30 cellular contexts compared by ENCODE assay signal in the genomic region with DNA sequence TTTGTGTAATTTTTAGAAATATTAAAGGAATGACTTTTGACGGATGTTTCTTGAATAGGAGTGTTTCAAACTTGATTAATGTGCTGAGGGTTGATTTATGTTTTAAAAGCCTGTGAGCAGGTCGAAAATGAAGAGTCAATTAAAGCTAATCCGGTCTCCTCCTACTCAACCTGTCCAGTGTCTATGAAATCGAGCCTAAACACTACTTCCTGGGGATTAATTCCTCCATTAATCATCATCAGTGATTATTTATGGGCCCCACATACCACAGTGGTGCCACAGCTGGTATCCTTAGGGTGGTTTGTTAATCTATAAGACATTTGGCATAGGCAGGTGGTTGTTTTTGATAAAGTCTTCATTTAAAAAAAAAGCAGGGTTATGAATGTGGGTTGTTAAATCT.
"Had no signal": no experiment of that assay in that cellular context is flagged by ENCODE, and none has a peak within 500 bp of the region (broad histone marks: within the 10 kb centered on the region; RNA-seq: fewer than 3 reads in every experiment).

No MANE protein-coding gene starts in this region.

- H3K4me1 ChIP-seq: Peyer's patch, SJCRH30 had no signal

- DNase-seq: activated CD4-positive, alpha-beta memory T cell treated with anti-CD3 and anti-CD28 coated beads, Interleukin-2, amount 10 ng/mL, durations not matched to agents 7 days and 5 days; activated CD4-positive, alpha-beta T cell treated with anti-CD3 and anti-CD28 coated beads for 36 hours; activated CD4-positive, alpha-beta T cell treated with anti-CD3 and anti-CD28 coated beads, Interleukin-2, amount 50 U/mL, for 1 hour; activated gamma-delta T cell; activated naive CD4-positive, alpha-beta T cell treated with anti-CD3 and anti-CD28 coated beads for 36 hours; activated T-cell treated with anti-CD3 and anti-CD28 coated beads for 4 hours; activated T-cell treated with anti-CD3 and anti-CD28 coated beads, Interleukin-2, amount 50 U/mL, for 48 hours; amygdala; brain microvascular endothelial cell; MG63; MV-4-11; NCI-H1105; NCI-H1436; NCI-H187 treated with DMSO at 0.1 percent for 48 hours; NCI-H2081 treated with DMSO at 0.1 percent for 48 hours; NCI-H2171 treated with DMSO at 0.1 percent for 48 hours; NCI-H226; NCI-H510A treated with DMSO at 0.1 percent for 48 hours; NCI-H774; NK-92 treated with Interleukin-12 subunit alpha and Interleukin-12 subunit beta, amount 100 ng/mL, for 24 hours; Peyer's patch; Right ventricle myocardium superior; SJCRH30; SK-N-SH; T-helper 1 cell; WERI-Rb-1 had no signal

- ATAC-seq: activated CD4-positive, alpha-beta T cell treated with anti-CD3 and anti-CD28 coated beads for 36 hours; activated T-helper 17 cell treated with anti-CD3 and anti-CD28 coated beads, Interleukin-2, amount 50 U/mL, for 72 hours had no signal

- H3K4me3 ChIP-seq: cardiac muscle cell, MG63, Peyer's patch, SJCRH30 had no signal

- H3K36me3 Mint-ChIP-seq: activated naive CD8-positive, alpha-beta T cell had no signal

- H3K27ac Mint-ChIP-seq: activated CD4-positive, alpha-beta memory T cell treated with anti-CD3 and anti-CD28 coated beads, Interleukin-2, amount 10 ng/mL, durations not matched to agents 7 days and 5 days; activated CD4-positive, alpha-beta T cell treated with anti-CD3 and anti-CD28 coated beads for 36 hours; activated naive CD4-positive, alpha-beta T cell treated with anti-CD3 and anti-CD28 coated beads for 36 hours; activated naive CD8-positive, alpha-beta T cell; activated T-helper 17 cell treated with anti-CD3 and anti-CD28 coated beads, Interleukin-2, amount 50 U/mL, for 72 hours had no signal

- H3K36me3 ChIP-seq: brain microvascular endothelial cell, cardiac muscle cell, MG63, Peyer's patch, SJCRH30, WERI-Rb-1 had no signal

- H3K4me3 Mint-ChIP-seq: activated CD4-positive, alpha-beta memory T cell treated with anti-CD3 and anti-CD28 coated beads, Interleukin-2, amount 10 ng/mL, durations not matched to agents 7 days and 5 days; activated CD4-positive, alpha-beta T cell treated with anti-CD3 and anti-CD28 coated beads for 36 hours; activated naive CD4-positive, alpha-beta T cell treated with anti-CD3 and anti-CD28 coated beads for 36 hours; activated naive CD8-positive, alpha-beta T cell; activated T-helper 17 cell treated with anti-CD3 and anti-CD28 coated beads, Interleukin-2, amount 50 U/mL, for 72 hours had no signal

- H3K27me3 Mint-ChIP-seq: activated CD4-positive, alpha-beta memory T cell treated with anti-CD3 and anti-CD28 coated beads, Interleukin-2, amount 10 ng/mL, durations not matched to agents 7 days and 5 days; activated CD4-positive, alpha-beta T cell treated with anti-CD3 and anti-CD28 coated beads for 36 hours; activated naive CD8-positive, alpha-beta T cell; activated T-helper 17 cell treated with anti-CD3 and anti-CD28 coated beads, Interleukin-2, amount 50 U/mL, for 72 hours had no signal

- H3K9me3 ChIP-seq: MG63, SJCRH30, SK-N-SH had no signal

- H3K4me1 Mint-ChIP-seq: activated CD4-positive, alpha-beta memory T cell treated with anti-CD3 and anti-CD28 coated beads, Interleukin-2, amount 10 ng/mL, durations not matched to agents 7 days and 5 days; activated CD4-positive, alpha-beta T cell treated with anti-CD3 and anti-CD28 coated beads for 36 hours; activated T-helper 17 cell treated with anti-CD3 and anti-CD28 coated beads, Interleukin-2, amount 50 U/mL, for 72 hours had no signal

- H3K27me3 ChIP-seq: brain microvascular endothelial cell, cardiac muscle cell, MG63, Peyer's patch, SJCRH30 had no signal

- H3K27ac ChIP-seq: brain microvascular endothelial cell, cardiac muscle cell, Peyer's patch, RWPE1, SJCRH30, WERI-Rb-1 had no signal
